9 cellular contexts compared by ENCODE assay signal in genomic region chr4:5979981-5980380, GRCh38. TPM values are rescaled to one million over a fixed set of nuclear protein-coding genes. Genes with fewer than 3 reads are reported as not detected.
DNase-seq lines count a peak whose midpoint lies in the region; ATAC-seq and TF ChIP-seq lines count a peak whose summit lies in the region.
"Had no signal": no experiment of that assay in that cellular context is flagged by ENCODE, and none has a peak within 500 bp of the region (broad histone marks: within the 10 kb centered on the region; RNA-seq: fewer than 3 reads in every experiment).

No MANE protein-coding gene starts in this region.

- H3K4me1 Mint-ChIP-seq in stimulated activated naive CD8-positive, alpha-beta T cell treated with anti-CD3 and anti-CD28 coated beads, Interleukin-15, amount 100 ng/mL, for 72 hours: no peaks in the 10 kb centered on the region

- H3K9me3 Mint-ChIP-seq in stimulated activated naive CD8-positive, alpha-beta T cell treated with anti-CD3 and anti-CD28 coated beads, Interleukin-15, amount 100 ng/mL, for 72 hours: peaks cover 21 to 29% of the 10 kb centered on the region in 2 donors

- peaks cover 0 to 9% (median 0%) of the 10 kb centered on the region in 3 donors for H3K9me3 ChIP-seq in esophagus squamous epithelium

- intact Hi-C loops in esophagus squamous epithelium (cut with DNase I): no loop called here

- ATAC-seq in stimulated activated naive CD8-positive, alpha-beta T cell treated with anti-CD3 and anti-CD28 coated beads, Interleukin-15, Interleukin-2, amounts not matched to agents 100 U/mL and 50 U/mL, for 24 hours: no peak
- ATAC-seq in stimulated activated naive CD8-positive, alpha-beta T cell treated with anti-CD3 and anti-CD28 coated beads, Interleukin-15, amount 100 ng/mL, for 72 hours: no peak
- no peak for ATAC-seq in GM19467 (IDR thresholded peaks at IDR 0.05; ENCODE audit: unreplicated experiment)

- H3K27ac ChIP-seq in esophagus squamous epithelium: no peak overlapping the region

- TF ChIP-seq POLR2A in esophagus squamous epithelium (IDR thresholded peaks at IDR 0.05): no peak

- no peak overlapping the region for H3K4me3 Mint-ChIP-seq in stimulated activated naive CD8-positive, alpha-beta T cell treated with anti-CD3 and anti-CD28 coated beads, Interleukin-15, amount 100 ng/mL, for 72 hours

- H3K36me3 ChIP-seq in esophagus squamous epithelium: no peaks in the 10 kb centered on the region

- H3K27me3 Mint-ChIP-seq in stimulated activated naive CD8-positive, alpha-beta T cell treated with anti-CD3 and anti-CD28 coated beads, Interleukin-15, amount 100 ng/mL, for 72 hours: peaks cover 31% of the 10 kb centered on the region

- H3K27me3 ChIP-seq in esophagus squamous epithelium: peaks cover 0 to 63% (median 0%) of the 10 kb centered on the region in 4 donors

- peak; percentile 16 for DNase-seq in stimulated activated naive CD8-positive, alpha-beta T cell treated with anti-CD3 and anti-CD28 coated beads, Interleukin-15, Interleukin-2, amounts not matched to agents 100 U/mL and 50 U/mL, for 24 hours
- DNase-seq in stimulated activated naive CD8-positive, alpha-beta T cell treated with anti-CD3 and anti-CD28 coated beads, Interleukin-15, amount 100 ng/mL, for 72 hours: no peak
- DNase-seq in NCI-H2171 treated with DMSO at 0.1 percent for 48 hours (lab: John Stamatoyannopoulos, UW) (peak; percentile 27), epithelial cell of proximal tubule (ENCODE audit: low read depth) (no peak), esophagus squamous epithelium (lab: John Stamatoyannopoulos, UW) (no peak), NOMO-1 (lab: John Stamatoyannopoulos, UW; ENCODE audit: unreplicated experiment in 2 of 2) (no peak), kidney glomerular epithelial cell (lab: John Stamatoyannopoulos, UW) (no peak)
- DNase-seq: stimulated activated CD4-positive, alpha-beta T cell treated with anti-CD3 and anti-CD28 coated beads, Interleukin-2, amount 100 ng/mL, for 48 hours had no signal

- H3K27ac Mint-ChIP-seq in stimulated activated naive CD8-positive, alpha-beta T cell treated with anti-CD3 and anti-CD28 coated beads, Interleukin-15, amount 100 ng/mL, for 72 hours: no peak overlapping the region

- no peak overlapping the region for H3K4me3 ChIP-seq in epithelial cell of proximal tubule (ENCODE audit: low read depth, low read length)
- H3K4me3 ChIP-seq in esophagus squamous epithelium: no peak overlapping the region

- no peaks in the 10 kb centered on the region for H3K4me1 ChIP-seq in esophagus squamous epithelium

- 16 to 24% methylated on average over 5 to 10 of the region's 11 CpGs for WGBS in esophagus squamous epithelium, 2 donors

- TF ChIP-seq CTCF in epithelial cell of proximal tubule (conservative IDR thresholded peaks at IDR 0.05; ENCODE audit: low read depth, low read length) (peak; percentile 61), esophagus squamous epithelium (IDR thresholded peaks at IDR 0.05) (peak in 1 of 6 experiments; percentile 33)

RNA-seq across cellular contexts. Expression of gene C4orf50, which starts 38.2 kb away (rescaled TPM):
- total RNA-seq in epithelial cell of proximal tubule (not detected in 2 replicates), esophagus squamous epithelium (under 1 TPM in 3 of 4 donors, not detected in 1; 0.04 to 0.19 (median 0.04) TPM)

Comparison
In these comparisons a context has a peak if more than half of its experiments do, and no peak if none do; other contexts are left out.
1. DNase-seq: peak in stimulated activated naive CD8-positive, alpha-beta T cell treated with anti-CD3 and anti-CD28 coated beads, Interleukin-15, Interleukin-2, amounts not matched to agents 100 U/mL and 50 U/mL, for 24 hours (single experiment) and NCI-H2171 treated with DMSO at 0.1 percent for 48 hours (single experiment); none in stimulated activated naive CD8-positive, alpha-beta T cell treated with anti-CD3 and anti-CD28 coated beads, Interleukin-15, amount 100 ng/mL, for 72 hours (0 of 2), epithelial cell of proximal tubule (single experiment), esophagus squamous epithelium (single experiment), NOMO-1 (0 of 2) and kidney glomerular epithelial cell (single experiment).